Comparison of ENCODE assay signal across 9 cellular contexts in genomic region chr19:50203281-50204080, GRCh38. TPM values are rescaled to one million over a fixed set of nuclear protein-coding genes. Genes with fewer than 3 reads are reported as not detected.
DNase-seq lines count a peak whose midpoint lies in the region; ATAC-seq and TF ChIP-seq lines count a peak whose summit lies in the region.
"Had no signal": no experiment of that assay in that cellular context is flagged by ENCODE, and none has a peak within 500 bp of the region (broad histone marks: within the 10 kb centered on the region; RNA-seq: fewer than 3 reads in every experiment).

Gene MYH14 (plus strand): TSS chr19:50203622. CDS start chr19:50210366, 6,744 bp downstream.

- H3K36me3 ChIP-seq in sigmoid colon: no peaks in the 10 kb centered on the region

- in situ Hi-C loops in astrocyte of the spinal cord (cut with HindIII; ENCODE audit: low sequenced_read_pairs): no loop called here

- peak within 1 kb of the TSS; percentile 97 for H3K4me3 Mint-ChIP-seq in Calu3 (ENCODE audit: low read depth, unreplicated experiment)

- no peak within 1 kb of the TSS for H3K4me3 ChIP-seq in astrocyte of the spinal cord (ENCODE audit: low read depth, low read length)
- H3K4me3 ChIP-seq in sigmoid colon: peak within 1 kb of the TSS; percentile 19 to 53 (median 46)

- TF ChIP-seq POLR2A in sigmoid colon (IDR thresholded peaks at IDR 0.05): peak in 1 of 2 donors; percentile 52

- 2 to 6% methylated on average over 78 of the region's 78 CpGs for WGBS in sigmoid colon, 2 donors

- peaks cover 42 to 77% (median 43%) of the 10 kb centered on the region in 3 donors for H3K27me3 ChIP-seq in sigmoid colon

- H3K4me1 Mint-ChIP-seq in Calu3 (ENCODE audit: low read depth, unreplicated experiment): peaks cover 50% of the 10 kb centered on the region

- TF ChIP-seq EP300 in sigmoid colon (IDR thresholded peaks at IDR 0.05): no peak

- H3K9me3 Mint-ChIP-seq in Calu3 (ENCODE audit: low read depth, unreplicated experiment): no peaks in the 10 kb centered on the region

- ATAC-seq in GM21619 (IDR thresholded peaks at IDR 0.05; ENCODE audit: unreplicated experiment): no peak
- no peak for ATAC-seq in HG03139 (IDR thresholded peaks at IDR 0.05; ENCODE audit: unreplicated experiment)

- peaks cover 49% of the 10 kb centered on the region for H3K36me3 Mint-ChIP-seq in Calu3 (ENCODE audit: insufficient read depth, unreplicated experiment)

- DNase-seq in Calu3 (peak; percentile 99), NCI-H146 treated with DMSO at 0.1 percent for 48 hours (lab: John Stamatoyannopoulos, UW; ENCODE audit: unreplicated experiment) (peak; percentile 72), astrocyte of the spinal cord (ENCODE audit: low read depth, low spot score) (peak; percentile 9), iPS-NIHi7 (ENCODE audit: extremely low spot score) (peak; percentile 99), sigmoid colon (peak; percentile 81), SK-N-DZ (ENCODE audit: low spot score) (no peak)

- H3K27ac ChIP-seq in sigmoid colon: peak within 1 kb of the TSS in 3 of 4 donors; percentile 47 to 63 (median 50)

- intact Hi-C loops in Calu3 (cut with micrococcal nuclease; ENCODE audit: unreplicated experiment) (loop anchor here (2.0 kb wide), 1 partner anchor 15 kb away; no protein-coding TSS in a partner anchor), sigmoid colon (cut with DNase I) (no loop called here)

- CTCF ChIA-PET in Calu3 (lab: Charles Lee): interaction anchor here (0.6 to 1.5 kb wide), 7 partner anchors 12 to 178 kb away, joined by 3 to 15 read pairs (median 3); partner anchors contain the start of gene ZNF473

- BruUV-seq in Calu3 (replicated peaks; lab: Mats Ljungman, UMichigan): no TSS peak

- H3K4me1 ChIP-seq in sigmoid colon: peaks cover 0 to 28% (median 22%) of the 10 kb centered on the region in 4 donors

- no peaks in the 10 kb centered on the region for H3K27me3 Mint-ChIP-seq in Calu3 (ENCODE audit: unreplicated experiment)

- TF ChIP-seq CTCF in Calu3 (IDR thresholded peaks at IDR 0.05; ENCODE audit: unreplicated experiment): no peak
- TF ChIP-seq CTCF in astrocyte of the spinal cord (IDR thresholded peaks at IDR 0.05; ENCODE audit: low read depth, low read length): no peak
- no peak for TF ChIP-seq CTCF in sigmoid colon (IDR thresholded peaks at IDR 0.05)

- no peaks in the 10 kb centered on the region for H3K9me3 ChIP-seq in sigmoid colon

- H3K27ac Mint-ChIP-seq in Calu3 (ENCODE audit: unreplicated experiment): peak within 1 kb of the TSS; percentile 98

RNA-seq across cellular contexts. Expression of gene MYH14, which starts in this region (rescaled TPM):
- total RNA-seq in Calu3 (2022) (255 and 312 TPM in 2 replicates), sigmoid colon (1 to 10 TPM in 2 of 4 donors, under 1 TPM in 2; 0.16 to 3.9 (median 1.3) TPM)
- polyA plus RNA-seq in sigmoid colon: 100 to 1,000 TPM in 2 of 3 donors, 10 to 100 TPM in 1; 92.5 to 479 (median 235) TPM
- polyA plus RNA-seq in SK-N-DZ (2014; cell fraction: cytosol; rRNA removed): not detected in 2 replicates
- not detected in 2 replicates for polyA plus RNA-seq in SK-N-DZ (2014; cell fraction: nucleus; rRNA removed)
- total RNA-seq: astrocyte had no signal

Comparison
In these comparisons a context has a peak if more than half of its experiments do, and no peak if none do; other contexts are left out.
1. RNA of gene MYH14 (total RNA-seq): 255 to 312 TPM in Calu3; 0.16 to 3.9 TPM in sigmoid colon; every median in the first group is over 10 times any median in the second.